8 cellular contexts compared by ENCODE assay signal in the genomic region with DNA sequence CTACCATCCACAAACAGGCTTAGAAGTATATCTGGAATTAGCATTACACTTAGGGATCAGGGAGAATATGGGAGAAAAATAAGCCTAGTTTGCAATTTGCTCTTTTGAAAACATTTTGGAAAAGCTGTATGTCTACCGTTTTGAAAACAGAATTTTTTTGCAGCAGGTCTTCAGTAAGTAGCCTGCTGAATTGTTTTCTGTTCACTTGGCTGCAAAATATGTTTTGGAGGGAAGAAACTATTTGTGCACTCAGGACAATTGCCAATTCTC. TPM values are rescaled to one million over a fixed set of nuclear protein-coding genes. Genes with fewer than 3 reads are reported as not detected.
DNase-seq lines count a peak whose midpoint lies in the region; ATAC-seq, FAIRE-seq and TF ChIP-seq lines count a peak whose summit lies in the region.

No MANE protein-coding gene starts in this region.

- H4K20me1 ChIP-seq in DND-41 (ENCODE audit: insufficient read depth, low read length) (no peaks in the 10 kb centered on the region), OCI-LY7 (ENCODE audit: insufficient read depth, low read length) (no peaks in the 10 kb centered on the region), endothelial cell of umbilical vein (replicated peaks; ENCODE audit: control insufficient read depth, extremely low read depth, insufficient read depth, low read length) (no peaks in the 10 kb centered on the region)

- intact Hi-C loops in OCI-LY7 (cut with micrococcal nuclease; ENCODE audit: unreplicated experiment) (loop anchor here (2.0 to 5.0 kb wide), 2 partner anchors 38 to 100 kb away; a partner anchor contains a TSS), endothelial cell of umbilical vein (cut with micrococcal nuclease) (loop anchor here (5.0 kb wide), 1 partner anchor 40 kb away; a partner anchor contains a TSS)

- no peak for FAIRE-seq in endothelial cell of umbilical vein (lab: Jason Lieb, UNC)

- no peaks in the 10 kb centered on the region for H3K27me3 ChIP-seq in DND-41 (ENCODE audit: insufficient read depth, low read length, poor library complexity)
- H3K27me3 ChIP-seq in endothelial cell of umbilical vein (ENCODE audit: control insufficient read depth in 2 of 2, insufficient read depth in 2 of 2, low read length in 2 of 2) = no peaks in the 10 kb centered on the region
- no peaks in the 10 kb centered on the region for H3K27me3 ChIP-seq in rectal smooth muscle tissue (ENCODE audit: control insufficient read depth, insufficient read depth, low read length)

- peaks cover 32% of the 10 kb centered on the region for H3K4me1 ChIP-seq in DND-41 (ENCODE audit: insufficient read depth, low read length)
- peaks cover 95% of the 10 kb centered on the region for H3K4me1 ChIP-seq in OCI-LY7 (ENCODE audit: insufficient read depth, low read length, poor library complexity, severe bottlenecking)
- H3K4me1 ChIP-seq in endothelial cell of umbilical vein (ENCODE audit: control insufficient read depth, extremely low read depth, insufficient read depth, low read length) = peaks cover 26% of the 10 kb centered on the region
- peaks cover 13% of the 10 kb centered on the region for H3K4me1 ChIP-seq in rectal smooth muscle tissue (ENCODE audit: control insufficient read depth, insufficient read depth, low read length)

- POLR2A ChIA-PET in OCI-LY7 (lab: Charles Lee) (interaction anchor here (0.6 to 7.6 kb wide), 12 partner anchors 10 to 354 kb away, joined by 3 to 139 read pairs (median 4); a partner anchor contains a TSS), endothelial cell of umbilical vein (lab: Charles Lee) (interaction anchor here (0.6 to 1.4 kb wide), 2 partner anchors 39 to 46 kb away, joined by 4 to 8 read pairs; a partner anchor contains a TSS)

- H3K9ac ChIP-seq in DND-41 (ENCODE audit: low read depth, low read length) (peak overlapping the region; percentile 62), endothelial cell of umbilical vein (replicated peaks; ENCODE audit: extremely low read depth, insufficient read depth, low read length) (peak overlapping the region; percentile 88), rectal smooth muscle tissue (ENCODE audit: low read length) (no peak overlapping the region)

- H3K4me3 ChIP-seq in DND-41 (ENCODE audit: low read depth in 1 of 2, low read length in 2 of 2) (peak overlapping the region; percentile 26 to 55), OCI-LY7 (ENCODE audit: low read depth, low read length, poor library complexity, severe bottlenecking) (peak overlapping the region; percentile 62), endothelial cell of umbilical vein (replicated peaks in 1 of 3; ENCODE audit: insufficient read depth in 1 of 3, low read depth in 1 of 3, low read length in 3 of 3) (peak overlapping the region; percentile 26 to 86 (median 59)), rectal smooth muscle tissue (ENCODE audit: low read length) (peak overlapping the region; percentile 65)

- TF ChIP-seq POLR2A in endothelial cell of umbilical vein (IDR thresholded peaks at IDR 0.05; ENCODE audit: low read depth, low read length) = no peak

- DNase-seq in DND-41 (no peak), OCI-LY7 (ENCODE audit: low spot score) (no peak), endothelial cell of umbilical vein (ENCODE audit: low read depth, low spot score) (no peak), C1 segment of cervical spinal cord (lab: John Stamatoyannopoulos, UW) (no peak), NOMO-1 (lab: John Stamatoyannopoulos, UW; ENCODE audit: unreplicated experiment in 2 of 2) (no peak), glutamatergic neuron (no peak)
- no peak for DNase-seq in stimulated activated CD4-positive, alpha-beta T cell treated with anti-CD3 and anti-CD28 coated beads, Interleukin-1b, Interleukin-23, amount 100 ng/mL, for 48 hours

- H3K27ac Mint-ChIP-seq in glutamatergic neuron (ENCODE audit: unreplicated experiment) = no peak overlapping the region

- H3K79me2 ChIP-seq in DND-41 (ENCODE audit: insufficient read depth, low read length) (peaks cover 76% of the 10 kb centered on the region), OCI-LY7 (ENCODE audit: insufficient read depth, low read depth, low read length) (peaks cover 85% of the 10 kb centered on the region), endothelial cell of umbilical vein (ENCODE audit: control insufficient read depth, insufficient read depth, low read length) (peaks cover 56% of the 10 kb centered on the region)

- peak overlapping the region; percentile 94 for H3K27ac ChIP-seq in DND-41 (ENCODE audit: low read length)
- H3K27ac ChIP-seq in OCI-LY7 (ENCODE audit: low read depth, low read length, poor library complexity, severe bottlenecking) = peak overlapping the region; percentile 98
- peak overlapping the region; percentile 97 for H3K27ac ChIP-seq in endothelial cell of umbilical vein (ENCODE audit: insufficient read depth, low read depth, low read length)
- peak overlapping the region; percentile 81 for H3K27ac ChIP-seq in rectal smooth muscle tissue (ENCODE audit: low read depth, low read length)

- peaks cover 20% of the 10 kb centered on the region; the same call in 1 of the 2 replicates for H3K36me3 ChIP-seq in DND-41 (ENCODE audit: insufficient read depth, low read length)
- H3K36me3 ChIP-seq in OCI-LY7 (ENCODE audit: insufficient read depth, low read length) = peaks cover 36% of the 10 kb centered on the region
- H3K36me3 ChIP-seq in endothelial cell of umbilical vein (ENCODE audit: control insufficient read depth in 2 of 2, extremely low read depth in 1 of 2, insufficient read depth in 2 of 2, low read length in 2 of 2) = peaks cover 0 to 3% of the 10 kb centered on the region in 2 experiments
- peaks cover 2% of the 10 kb centered on the region for H3K36me3 ChIP-seq in rectal smooth muscle tissue (ENCODE audit: control insufficient read depth, insufficient read depth, low read length)

- dilution Hi-C loops in endothelial cell of umbilical vein (cut with MboI; ENCODE audit: extremely low pct_ligation_motif_present, low sequenced_read_pairs) = no loop called here

- H3K9me3 ChIP-seq in DND-41 (ENCODE audit: insufficient read depth, low read length, severe bottlenecking) (no peaks in the 10 kb centered on the region), OCI-LY7 (ENCODE audit: low read length) (no peaks in the 10 kb centered on the region), endothelial cell of umbilical vein (replicated peaks; ENCODE audit: control insufficient read depth, insufficient read depth, low read length) (no peaks in the 10 kb centered on the region)

- no peak for TF ChIP-seq CTCF in DND-41 (IDR thresholded peaks at IDR 0.05; ENCODE audit: borderline replicate concordance, extremely low read depth, low read length, poor library complexity, severe bottlenecking)
- TF ChIP-seq CTCF in OCI-LY7 (conservative IDR thresholded peaks at IDR 0.05; ENCODE audit: low read length) = no peak
- no peak for TF ChIP-seq CTCF in endothelial cell of umbilical vein (IDR thresholded peaks at IDR 0.05; ENCODE audit: extremely low read depth in 1 of 2, insufficient read depth in 1 of 2, low read depth in 1 of 2, low read length in 2 of 2)
- TF ChIP-seq CTCF in glutamatergic neuron (IDR thresholded peaks at IDR 0.05; ENCODE audit: partially characterized antibody, unreplicated experiment) = no peak

- H3K9me1 ChIP-seq in endothelial cell of umbilical vein (replicated peaks; ENCODE audit: control insufficient read depth, extremely low read depth, insufficient read depth, low read length) = no peaks in the 10 kb centered on the region

- no TSS peak for BruUV-seq in OCI-LY7 (replicated peaks; lab: Mats Ljungman, UMichigan)
- no TSS peak for BruUV-seq in endothelial cell of umbilical vein (replicated peaks; lab: Mats Ljungman, UMichigan)

- H2AFZ ChIP-seq in DND-41 (ENCODE audit: low read depth, low read length) (peak overlapping the region; percentile 64), OCI-LY7 (ENCODE audit: low read length) (no peak overlapping the region), endothelial cell of umbilical vein (ENCODE audit: low read depth, low read length) (peak overlapping the region; percentile 67)

- CTCF ChIA-PET in OCI-LY7 (lab: Charles Lee; ENCODE audit: unreplicated experiment) (interaction anchor here (0.9 kb wide), 1 partner anchor 16 kb away, joined by 3 read pairs; no protein-coding TSS in a partner anchor), endothelial cell of umbilical vein (lab: Charles Lee) (interaction anchor here (0.6 to 1.9 kb wide), 16 partner anchors 8 to 483 kb away, joined by 3 to 9 read pairs (median 4); a partner anchor contains a TSS)

- peaks cover 2% of the 10 kb centered on the region for H3K27me3 Mint-ChIP-seq in glutamatergic neuron (ENCODE audit: unreplicated experiment)

- H3K9me2 ChIP-seq in OCI-LY7 (ENCODE audit: insufficient read depth, low read length) = no peaks in the 10 kb centered on the region

- H3K9me3 Mint-ChIP-seq in glutamatergic neuron (ENCODE audit: unreplicated experiment) = no peaks in the 10 kb centered on the region

- H3K4me2 ChIP-seq in DND-41 (ENCODE audit: insufficient read depth, low read length) = peak overlapping the region; percentile 77
- peak overlapping the region; percentile 90 for H3K4me2 ChIP-seq in OCI-LY7 (ENCODE audit: low read length)
- peak overlapping the region; percentile 98 for H3K4me2 ChIP-seq in endothelial cell of umbilical vein (ENCODE audit: insufficient read depth, low read length)

- no peak overlapping the region for H3K4me3 Mint-ChIP-seq in glutamatergic neuron (ENCODE audit: unreplicated experiment)

- ATAC-seq in DND-41 (ENCODE audit: insufficient read depth, low read depth) = no peak

- peaks cover 7% of the 10 kb centered on the region for H3K4me1 Mint-ChIP-seq in glutamatergic neuron (ENCODE audit: low read depth, unreplicated experiment)

- H3K36me3 Mint-ChIP-seq in glutamatergic neuron (ENCODE audit: unreplicated experiment) = no peaks in the 10 kb centered on the region

TF ChIP-seq in endothelial cell of umbilical vein, 7 proteins besides CTCF, POLR2A, EP300 and RAD21:
- no peak for TF ChIP-seq FOS (IDR thresholded peaks at IDR 0.05; ENCODE audit: borderline replicate concordance, insufficient read depth, low read length)
- TF ChIP-seq JUN (IDR thresholded peaks at IDR 0.05; ENCODE audit: borderline replicate concordance, insufficient read depth, insufficient read length, low read depth) = no peak
- no peak for TF ChIP-seq EZH2 (IDR thresholded peaks at IDR 0.05; ENCODE audit: borderline replicate concordance, low read depth, low read length, severe bottlenecking)

RNA-seq across cellular contexts. Expression of a gene that starts 39.6 kb away (rescaled TPM):
- 25.6 and 27.1 TPM in 2 replicates for total RNA-seq in OCI-LY7 (2014; rRNA removed; shearing (Covaris generic))
- total RNA-seq in OCI-LY7 (2022) (77.6 and 82.7 TPM in 2 replicates), endothelial cell of umbilical vein (47.0 and 48.9 TPM in 2 replicates), glutamatergic neuron (ENCODE audit: unreplicated experiment) (37.7 TPM)
- 27.7 and 30.5 TPM in 2 replicates for polyA plus RNA-seq in endothelial cell of umbilical vein
- polyA plus RNA-seq in endothelial cell of umbilical vein (2011; cell fraction: cytosol; rRNA removed) = 31.7 and 35.6 TPM in 2 replicates
- polyA plus RNA-seq in endothelial cell of umbilical vein (2011; cell fraction: nucleus; rRNA removed) = 21.1 and 24.0 TPM in 2 replicates
- 33.9 and 43.8 TPM in 2 replicates for polyA plus RNA-seq in endothelial cell of umbilical vein (2012)
- 63.7 and 70.8 TPM in 2 replicates for polyA minus RNA-seq in endothelial cell of umbilical vein
- polyA minus RNA-seq in endothelial cell of umbilical vein (2011; cell fraction: cytosol; rRNA and poly(A)+ RNA removed) = 56.3 TPM
- 15.7 and 20.4 TPM in 2 replicates for polyA minus RNA-seq in endothelial cell of umbilical vein (2011; cell fraction: nucleus; rRNA and poly(A)+ RNA removed)
